Comparison of ENCODE assay signal across 27 cellular contexts in genomic region chr4:156280726-156281125, GRCh38.
"Had no signal": no experiment of that assay in that cellular context is flagged by ENCODE, and none has a peak within 500 bp of the region (broad histone marks: within the 10 kb centered on the region; RNA-seq: fewer than 3 reads in every experiment).

No MANE protein-coding gene starts in this region.

- H3K9ac ChIP-seq: SK-N-SH had no signal

- H3K4me2 ChIP-seq: SK-N-SH had no signal

- H3K36me3 ChIP-seq: ascending aorta, SJCRH30 had no signal

- H3K4me1 ChIP-seq: ascending aorta, body of pancreas, SJCRH30 had no signal

- DNase-seq: activated CD4-positive, alpha-beta memory T cell treated with anti-CD3 and anti-CD28 coated beads for 36 hours; activated CD4-positive, alpha-beta T cell treated with anti-CD3 and anti-CD28 coated beads, Interleukin-2, amount 10 ng/mL, durations not matched to agents 7 days and 5 days; activated CD4-positive, CD25-positive, alpha-beta regulatory T cell; activated CD8-positive, alpha-beta memory T cell treated with anti-CD3 and anti-CD28 coated beads for 24 hours; activated effector memory CD4-positive, alpha-beta T cell treated with anti-CD3 and anti-CD28 coated beads, Interleukin-2, amount 50 U/mL, for 16 hours; activated naive CD4-positive, alpha-beta T cell treated with Interleukin-2 at 50 U/mL for 16 hours; activated naive CD8-positive, alpha-beta T cell treated with anti-CD3 and anti-CD28 coated beads, Interleukin-2, amount 50 U/mL, for 24 hours; activated T-cell treated with anti-CD3 and anti-CD28 coated beads, Interleukin-2, amount 50 U/mL, for 4 hours; amniotic stem cell; body of pancreas; Karpas-422; NCI-H1105 treated with DMSO at 0.1 percent for 48 hours; NCI-H1436 treated with DMSO at 0.1 percent for 48 hours; NCI-H187; NCI-H2081; NCI-H2171; NCI-H2227 treated with DMSO at 0.1 percent for 48 hours; NCI-H526 treated with DMSO at 0.1 percent for 48 hours; NCI-H82; OCI-M1; Right ventricle myocardium superior; SJCRH30; SK-N-SH; T-helper 1 cell had no signal

- H3K27ac ChIP-seq: ascending aorta, body of pancreas, RWPE1, SJCRH30, VCaP had no signal

- H3K27me3 ChIP-seq: ascending aorta, body of pancreas, SJCRH30 had no signal

- H3K9me3 ChIP-seq: ascending aorta, body of pancreas, SJCRH30, SK-N-SH had no signal

- H3K4me3 ChIP-seq: ascending aorta, body of pancreas, SJCRH30 had no signal
